In genomic region chr11:76318744-76319384, GRCh38 we compare ENCODE assay signal across 8 cellular contexts.
DNase-seq lines count a peak whose midpoint lies in the region; ATAC-seq and TF ChIP-seq lines count a peak whose summit lies in the region.

No MANE protein-coding gene starts in this region.

- TF ChIP-seq CTCF in AG10803 (conservative IDR thresholded peaks at IDR 0.05; ENCODE audit: low read length) (peak; percentile 92), NB4 (IDR thresholded peaks at IDR 0.05; ENCODE audit: low read depth, low read length) (peak; percentile 93), upper lobe of left lung (IDR thresholded peaks at IDR 0.05) (peak; percentile 88 to 96 (median 92))

- no peak for TF ChIP-seq EP300 in upper lobe of left lung (IDR thresholded peaks at IDR 0.05)

- H3K27ac ChIP-seq in upper lobe of left lung, result no peak overlapping the region

- WGBS in upper lobe of left lung, 2 donors, result 6 to 7% methylated on average over 4 to 7 of the region's 7 CpGs

- peak; percentile 54 for DNase-seq in AG10803 (ENCODE audit: low read depth)
- peak; percentile 83 for DNase-seq in NB4 (ENCODE audit: low read depth)
- DNase-seq in SK-N-DZ (ENCODE audit: low spot score), result peak; percentile 79
- DNase-seq in activated naive CD4-positive, alpha-beta T cell treated with Interleukin-2 at 50 U/mL for 16 hours, result peak; percentile 83
- peak; percentile 73 for DNase-seq in glomerular visceral epithelial cell (ENCODE audit: extremely low spot score)
- DNase-seq in pons (ENCODE audit: low spot score), result peak; percentile 71
- DNase-seq in upper lobe of left lung, result peak; percentile 35 to 89

- H3K4me3 ChIP-seq in AG10803 (ENCODE audit: low read length), result no peak overlapping the region
- no peak overlapping the region for H3K4me3 ChIP-seq in NB4 (ENCODE audit: low read depth, low read length)
- no peak overlapping the region for H3K4me3 ChIP-seq in upper lobe of left lung

- H3K36me3 ChIP-seq in upper lobe of left lung, result no peaks in the 10 kb centered on the region

- TF ChIP-seq POLR2A in NB4 (IDR thresholded peaks at IDR 0.05; ENCODE audit: extremely low read depth, insufficient read length), result no peak
- no peak for TF ChIP-seq POLR2A in upper lobe of left lung (IDR thresholded peaks at IDR 0.05)

- H3K9me3 ChIP-seq in upper lobe of left lung, result no peaks in the 10 kb centered on the region

- peak; percentile 63 for ATAC-seq in GM19395 (IDR thresholded peaks at IDR 0.05; ENCODE audit: unreplicated experiment)
- ATAC-seq in upper lobe of left lung (ENCODE audit: low FRiP score in 2 of 2), result peak; percentile 82 to 84

- H3K27me3 ChIP-seq in upper lobe of left lung, result peaks cover 0 to 10% (median 7%) of the 10 kb centered on the region in 4 donors

- peaks cover 0 to 11% (median 2%) of the 10 kb centered on the region in 4 donors for H3K4me1 ChIP-seq in upper lobe of left lung
